In genomic region chr12:72986963-72987362, GRCh38 we compare ENCODE assay signal across 8 cellular contexts.
"Had no signal": no experiment of that assay in that cellular context is flagged by ENCODE, and none has a peak within 500 bp of the region (broad histone marks: within the 10 kb centered on the region; RNA-seq: fewer than 3 reads in every experiment).

No MANE protein-coding gene starts in this region.

- H3K4me3 ChIP-seq: GM23248, HAP-1 had no signal

- H3K9me3 ChIP-seq: HAP-1 had no signal

- DNase-seq: GM23248, GOT3, H7, HFFc6, KG1 had no signal

- H3K4me1 ChIP-seq: HAP-1 had no signal

- ATAC-seq: HCT116 had no signal

- H3K27ac ChIP-seq: GM23248, HL-60 had no signal
